Comparison of ENCODE assay signal across 6 cellular contexts in genomic region chr5:139393497-139394122, GRCh38. TPM values are rescaled to one million over a fixed set of nuclear protein-coding genes. Genes with fewer than 3 reads are reported as not detected.
DNase-seq lines count a peak whose midpoint lies in the region; TF ChIP-seq lines count a peak whose summit lies in the region.

No MANE protein-coding gene starts in this region.

- no peaks in the 10 kb centered on the region for H3K9me3 Mint-ChIP-seq in IgD-negative memory B cell

- H3K27ac Mint-ChIP-seq in IgD-negative memory B cell, result peak overlapping the region; percentile 53 to 96 (median 88)

- H3K36me3 Mint-ChIP-seq in IgD-negative memory B cell, result peaks cover 2% of the 10 kb centered on the region

- TF ChIP-seq CTCF in choroid plexus epithelial cell (conservative IDR thresholded peaks at IDR 0.05; ENCODE audit: low read depth, low read length), result no peak

- peaks cover 24 to 36% (median 27%) of the 10 kb centered on the region in 3 donors for H3K4me1 Mint-ChIP-seq in IgD-negative memory B cell

- no peaks in the 10 kb centered on the region for H3K27me3 Mint-ChIP-seq in IgD-negative memory B cell

- DNase-seq in choroid plexus epithelial cell (ENCODE audit: low read depth) (no peak), retina (peak; percentile 65), NCI-H1105 treated with DMSO at 0.1 percent for 48 hours (lab: John Stamatoyannopoulos, UW) (no peak), NCI-H1436 (lab: John Stamatoyannopoulos, UW) (no peak)
- no peak for DNase-seq in stimulated activated naive CD4-positive, alpha-beta T cell treated with Interleukin-2 at 50 U/mL for 16 hours (lab: John Stamatoyannopoulos, UW)

- H3K4me3 Mint-ChIP-seq in IgD-negative memory B cell, result peak overlapping the region; percentile 82 to 96 (median 94)

- peak overlapping the region; percentile 59 for H3K4me3 ChIP-seq in choroid plexus epithelial cell (ENCODE audit: low read depth, low read length)

RNA-seq across cellular contexts. Expression of gene PROB1, which starts 1.3 kb away (rescaled TPM):
- 1.5 TPM for polyA plus RNA-seq in IgD-negative memory B cell

RNA-seq across cellular contexts. Expression of gene MZB1, which starts 3.9 kb away (rescaled TPM):
- 193 TPM for polyA plus RNA-seq in IgD-negative memory B cell

RNA-seq across cellular contexts. Expression of gene SPATA24, which starts 10.3 kb away (rescaled TPM):
- polyA plus RNA-seq in IgD-negative memory B cell, result 4.7 TPM

RNA-seq across cellular contexts. Expression of gene SLC23A1, which starts 10.5 kb away (rescaled TPM):
- polyA plus RNA-seq in IgD-negative memory B cell, result not detected

RNA-seq across cellular contexts. Expression of gene DNAJC18, which starts 45.7 kb away (rescaled TPM):
- 5.1 TPM for polyA plus RNA-seq in IgD-negative memory B cell
